Comparison of ENCODE assay signal across 1 cellular context in genomic region chr3:123652346-123652984, GRCh38.
TF ChIP-seq lines count a peak whose summit lies in the region.

No MANE protein-coding gene starts in this region.

TF ChIP-seq in K562, 482 proteins besides CTCF, POLR2A, EP300 and RAD21 (continued from another document):
- no peak for TF ChIP-seq SMAD2 (IDR thresholded peaks at IDR 0.05; ENCODE audit: low read depth, low read length)
- TF ChIP-seq HES1 (IDR thresholded peaks at IDR 0.05; ENCODE audit: low read depth): no peak
- no peak for TF ChIP-seq ZNF121 (CRISPR knock-in tag; conservative IDR thresholded peaks at IDR 0.05)
- TF ChIP-seq MED1 (CRISPR knock-in tag; IDR thresholded peaks at IDR 0.05; ENCODE audit: borderline replicate concordance): no peak
- no peak for TF ChIP-seq MYNN (IDR thresholded peaks at IDR 0.05)
- TF ChIP-seq MYNN (CRISPR knock-in tag; IDR thresholded peaks at IDR 0.05): no peak
- peak; percentile 38; the same call in 1 of the 2 replicates for TF ChIP-seq STAG1 (CRISPR knock-in tag; IDR thresholded peaks at IDR 0.05; ENCODE audit: borderline replicate concordance)
- no peak for TF ChIP-seq ZBTB5 (IDR thresholded peaks at IDR 0.05)
- TF ChIP-seq PKNOX1 (IDR thresholded peaks at IDR 0.05): peak; percentile 27; the same call in 1 of the 2 replicates
- TF ChIP-seq CHAMP1 (IDR thresholded peaks at IDR 0.05): no peak
- no peak for TF ChIP-seq ELF4 (CRISPR knock-in tag; IDR thresholded peaks at IDR 0.05)
- TF ChIP-seq PBX2 (CRISPR knock-in tag; IDR thresholded peaks at IDR 0.05; ENCODE audit: low read depth): no peak
- TF ChIP-seq PBX2 (tag; conservative IDR thresholded peaks at IDR 0.05; ENCODE audit: low read depth): no peak
- TF ChIP-seq NBN (IDR thresholded peaks at IDR 0.05; ENCODE audit: low read depth): no peak
- no peak for TF ChIP-seq CCAR2 (IDR thresholded peaks at IDR 0.05; ENCODE audit: low read depth, low read length)
- no peak for TF ChIP-seq HMGN3 (IDR thresholded peaks at IDR 0.05; ENCODE audit: borderline replicate concordance, extremely low read depth, insufficient read length, low read depth, low read length)
- no peak for TF ChIP-seq ZNF695 (CRISPR knock-in tag; IDR thresholded peaks at IDR 0.05)
- no peak for TF ChIP-seq RBM22 (IDR thresholded peaks at IDR 0.05; ENCODE audit: low read depth, low read length, poor library complexity, severe bottlenecking)
- TF ChIP-seq FOXA1 (IDR thresholded peaks at IDR 0.05; ENCODE audit: borderline replicate concordance): no peak
- TF ChIP-seq TARDBP (IDR thresholded peaks at IDR 0.05): no peak
- no peak for TF ChIP-seq ZBTB40 (IDR thresholded peaks at IDR 0.05)
- no peak for TF ChIP-seq ZBTB40 (CRISPR knock-in tag; IDR thresholded peaks at IDR 0.05)
- no peak for TF ChIP-seq NCOA6 (IDR thresholded peaks at IDR 0.05)
- no peak for TF ChIP-seq THRB (CRISPR knock-in tag; conservative IDR thresholded peaks at IDR 0.05)
- no peak for TF ChIP-seq ILK (tag; IDR thresholded peaks at IDR 0.05; ENCODE audit: borderline replicate concordance, low read depth)
- no peak for TF ChIP-seq CEBPB (tag; IDR thresholded peaks at IDR 0.05)
- TF ChIP-seq DEAF1 (CRISPR knock-in tag; IDR thresholded peaks at IDR 0.05): peak; percentile 89
- TF ChIP-seq FUS (optimal IDR thresholded peaks at IDR 0.05; ENCODE audit: low read depth, low read length): no peak
- no peak for TF ChIP-seq ETV1 (tag; conservative IDR thresholded peaks at IDR 0.05; ENCODE audit: low read depth)
- no peak for TF ChIP-seq FOXJ2 (tag; IDR thresholded peaks at IDR 0.05)
- no peak for TF ChIP-seq BACH1 (tag; IDR thresholded peaks at IDR 0.05)
- TF ChIP-seq E2F8 (IDR thresholded peaks at IDR 0.05; ENCODE audit: low read depth, partially characterized antibody): no peak
- no peak for TF ChIP-seq TAF1 (IDR thresholded peaks at IDR 0.05; ENCODE audit: control insufficient read depth, extremely low read depth, insufficient read depth, low read length, severe bottlenecking)
